Comparison of ENCODE assay signal across 9 cellular contexts in genomic region chr11:109956124-109956793, GRCh38.
DNase-seq lines count a peak whose midpoint lies in the region; ATAC-seq and TF ChIP-seq lines count a peak whose summit lies in the region.
"Had no signal": no experiment of that assay in that cellular context is flagged by ENCODE, and none has a peak within 500 bp of the region (broad histone marks: within the 10 kb centered on the region; RNA-seq: fewer than 3 reads in every experiment).

No MANE protein-coding gene starts in this region.

- TF ChIP-seq POLR2A in GM18505 (IDR thresholded peaks at IDR 0.05; ENCODE audit: borderline replicate concordance, extremely low read depth, insufficient read depth, insufficient read length), result no peak

- DNase-seq in NCI-H345 treated with DMSO at 0.1 percent for 48 hours (lab: John Stamatoyannopoulos, UW; ENCODE audit: unreplicated experiment) (peak; percentile 51), NOMO-1 treated with DMSO at 0.1 percent for 48 hours (lab: John Stamatoyannopoulos, UW; ENCODE audit: unreplicated experiment) (no peak), Kasumi-1 (lab: John Stamatoyannopoulos, UW) (no peak)
- DNase-seq in stimulated activated naive CD8-positive, alpha-beta T cell treated with anti-CD3 and anti-CD28 coated beads, Interleukin-15, Interleukin-2, amounts not matched to agents 100 U/mL and 50 U/mL, for 24 hours, result no peak
- no peak for DNase-seq in stimulated activated CD4-positive, alpha-beta T cell treated with anti-CD3 and anti-CD28 coated beads, Interleukin-4, amount 100 ng/mL, for 1 hour
- DNase-seq: cortex of kidney had no signal

- ATAC-seq in GM18505 (IDR thresholded peaks at IDR 0.05; ENCODE audit: unreplicated experiment), result peak; percentile 73
- peak; percentile 70 for ATAC-seq in GM19372 (IDR thresholded peaks at IDR 0.05; ENCODE audit: low read depth, unreplicated experiment)
- peak; percentile 73 for ATAC-seq in HG02970 (IDR thresholded peaks at IDR 0.05; ENCODE audit: low FRiP score, unreplicated experiment)
- ATAC-seq in stimulated activated naive CD8-positive, alpha-beta T cell treated with anti-CD3 and anti-CD28 coated beads, Interleukin-15, Interleukin-2, amounts not matched to agents 100 U/mL and 50 U/mL, for 24 hours, result no peak
